Comparison of ENCODE assay signal across 24 cellular contexts in genomic region chr9:71740199-71740598, GRCh38. TPM values are rescaled to one million over a fixed set of nuclear protein-coding genes. Genes with fewer than 3 reads are reported as not detected.
DNase-seq lines count a peak whose midpoint lies in the region; ATAC-seq and TF ChIP-seq lines count a peak whose summit lies in the region.
"Had no signal": no experiment of that assay in that cellular context is flagged by ENCODE, and none has a peak within 500 bp of the region (broad histone marks: within the 10 kb centered on the region; RNA-seq: fewer than 3 reads in every experiment).

No MANE protein-coding gene starts in this region.

- H3K4me3 Mint-ChIP-seq in memory B cell = no peak overlapping the region
- H3K4me3 Mint-ChIP-seq: activated CD4-positive, alpha-beta memory T cell treated with anti-CD3 and anti-CD28 coated beads for 36 hours; HFFc6; stimulated activated naive B cell treated with anti-CD40 and anti-IgM and Interleukin-4, amounts not matched to agents 10 μg/mL and 1 μg/mL and 100 μg/mL, for 72 hours had no signal

- H3K27ac ChIP-seq in colonic mucosa (peak overlapping the region; percentile 73), stomach (peak overlapping the region; percentile 75 to 94 (median 87))
- H3K27ac ChIP-seq: brain microvascular endothelial cell, coronary artery, psoas muscle, SJSA1, skin epidermis, testis, WERI-Rb-1 had no signal

- H3K27me3 Mint-ChIP-seq in memory B cell = no peaks in the 10 kb centered on the region
- H3K27me3 Mint-ChIP-seq: activated CD4-positive, alpha-beta memory T cell treated with anti-CD3 and anti-CD28 coated beads for 36 hours; stimulated activated naive B cell treated with anti-CD40 and anti-IgM and Interleukin-4, amounts not matched to agents 10 μg/mL and 1 μg/mL and 100 μg/mL, for 72 hours had no signal

- TF ChIP-seq POLR2A in stomach (IDR thresholded peaks at IDR 0.05) = no peak

- DNase-seq in LoVo (ENCODE audit: low spot score) (peak; percentile 70), colonic mucosa (no peak), memory B cell (ENCODE audit: low spot score in 2 of 2) (no peak), stomach (no peak), left ventricle myocardium superior (no peak), amygdala (lab: John Stamatoyannopoulos, UW) (no peak)
- DNase-seq: activated CD4-positive, alpha-beta memory T cell treated with anti-CD3 and anti-CD28 coated beads for 36 hours; activated gamma-delta T cell; brain microvascular endothelial cell; DND-41; glutamatergic neuron; HFFc6; NCI-H1092; NCI-H2081 treated with DMSO at 0.1 percent for 48 hours; NK-92 treated with Interleukin-12 subunit alpha and Interleukin-12 subunit beta, amount 100 ng/mL, for 24 hours; psoas muscle; stimulated activated CD4-positive, alpha-beta T cell treated with anti-CD3 and anti-CD28 coated beads, Interleukin-2, amount 100 ng/mL, for 48 hours; stimulated activated naive B cell treated with anti-CD40 and anti-IgM and Interleukin-4, amounts not matched to agents 10 μg/mL and 1 μg/mL and 100 μg/mL, for 72 hours; testis; WERI-Rb-1 had no signal

- TF ChIP-seq EP300 in stomach (IDR thresholded peaks at IDR 0.05) = no peak

- H3K27ac Mint-ChIP-seq in memory B cell = peak overlapping the region; percentile 31
- H3K27ac Mint-ChIP-seq: activated CD4-positive, alpha-beta memory T cell treated with anti-CD3 and anti-CD28 coated beads for 36 hours; HFFc6; stimulated activated naive B cell treated with anti-CD40 and anti-IgM and Interleukin-4, amounts not matched to agents 10 μg/mL and 1 μg/mL and 100 μg/mL, for 72 hours had no signal

- intact Hi-C loops in colonic mucosa (cut with DNase I) (no loop called here), stomach (cut with DNase I; ENCODE audit: low total_unique reads) (no loop called here), left ventricle myocardium superior (cut with micrococcal nuclease) (no loop called here)

- H3K27me3 ChIP-seq in colonic mucosa (no peaks in the 10 kb centered on the region), stomach (no peaks in the 10 kb centered on the region)
- H3K27me3 ChIP-seq: brain microvascular endothelial cell, SJSA1, testis had no signal

- no peak for TF ChIP-seq CTCF in colonic mucosa (IDR thresholded peaks at IDR 0.05)
- TF ChIP-seq CTCF in stomach (IDR thresholded peaks at IDR 0.05) = no peak

- WGBS in stomach, 5 donors = 33 to 55% (median 51%) methylated on average over 2 of the region's 2 CpGs

- no peaks in the 10 kb centered on the region for H3K9me3 ChIP-seq in colonic mucosa
- H3K9me3 ChIP-seq in stomach = no peaks in the 10 kb centered on the region
- H3K9me3 ChIP-seq: psoas muscle, SJSA1, testis had no signal

- H3K4me3 ChIP-seq in colonic mucosa (no peak overlapping the region), stomach (no peak overlapping the region)
- H3K4me3 ChIP-seq: coronary artery, psoas muscle, SJSA1, skin epidermis, testis had no signal

- H3K4me1 ChIP-seq in colonic mucosa (peaks cover 6% of the 10 kb centered on the region), stomach (peaks cover 3 to 76% (median 23%) of the 10 kb centered on the region in 4 donors)

- no peaks in the 10 kb centered on the region for H3K4me1 Mint-ChIP-seq in memory B cell

- H3K36me3 ChIP-seq in colonic mucosa (no peaks in the 10 kb centered on the region), stomach (peaks cover 8 to 61% (median 39%) of the 10 kb centered on the region in 4 donors)
- H3K36me3 ChIP-seq: brain microvascular endothelial cell, WERI-Rb-1 had no signal

- ATAC-seq in memory B cell (ENCODE audit: low read depth) = no peak
- ATAC-seq in left ventricle myocardium superior = no peak
- ATAC-seq in HG03469 (IDR thresholded peaks at IDR 0.05; ENCODE audit: unreplicated experiment) = no peak
- ATAC-seq: psoas muscle; stimulated activated naive B cell treated with anti-CD40 and anti-IgM and Interleukin-4, amounts not matched to agents 10 μg/mL and 1 μg/mL and 100 μg/mL, for 72 hours had no signal

- H3K9ac ChIP-seq in colonic mucosa (ENCODE audit: low read depth in 2 of 2, low read length in 2 of 2) = peak overlapping the region in 1 of 2 donors; percentile 71

- no peaks in the 10 kb centered on the region for H3K9me3 Mint-ChIP-seq in memory B cell
- H3K9me3 Mint-ChIP-seq: activated CD4-positive, alpha-beta memory T cell treated with anti-CD3 and anti-CD28 coated beads for 36 hours; HFFc6; stimulated activated naive B cell treated with anti-CD40 and anti-IgM and Interleukin-4, amounts not matched to agents 10 μg/mL and 1 μg/mL and 100 μg/mL, for 72 hours had no signal

- H3K36me3 Mint-ChIP-seq in memory B cell = peaks cover 22% of the 10 kb centered on the region

RNA-seq across cellular contexts. Expression of gene CEMIP2, which starts 28.1 kb away (rescaled TPM):
- 100 to 1,000 TPM in 1 of 2 donors, 10 to 100 TPM in 1; 72.7 to 111 TPM for total RNA-seq in colonic mucosa
- total RNA-seq in stomach = 100 to 1,000 TPM in 3 of 5 donors, 10 to 100 TPM in 2; 40.3 to 218 (median 187) TPM
- polyA plus RNA-seq in stomach = 10 to 100 TPM; 12.4 to 28.8 (median 13.6) TPM
- 8.7 TPM for total RNA-seq in left ventricle myocardium superior
